ENCODE assay signal across 8 cellular contexts in the genomic region with DNA sequence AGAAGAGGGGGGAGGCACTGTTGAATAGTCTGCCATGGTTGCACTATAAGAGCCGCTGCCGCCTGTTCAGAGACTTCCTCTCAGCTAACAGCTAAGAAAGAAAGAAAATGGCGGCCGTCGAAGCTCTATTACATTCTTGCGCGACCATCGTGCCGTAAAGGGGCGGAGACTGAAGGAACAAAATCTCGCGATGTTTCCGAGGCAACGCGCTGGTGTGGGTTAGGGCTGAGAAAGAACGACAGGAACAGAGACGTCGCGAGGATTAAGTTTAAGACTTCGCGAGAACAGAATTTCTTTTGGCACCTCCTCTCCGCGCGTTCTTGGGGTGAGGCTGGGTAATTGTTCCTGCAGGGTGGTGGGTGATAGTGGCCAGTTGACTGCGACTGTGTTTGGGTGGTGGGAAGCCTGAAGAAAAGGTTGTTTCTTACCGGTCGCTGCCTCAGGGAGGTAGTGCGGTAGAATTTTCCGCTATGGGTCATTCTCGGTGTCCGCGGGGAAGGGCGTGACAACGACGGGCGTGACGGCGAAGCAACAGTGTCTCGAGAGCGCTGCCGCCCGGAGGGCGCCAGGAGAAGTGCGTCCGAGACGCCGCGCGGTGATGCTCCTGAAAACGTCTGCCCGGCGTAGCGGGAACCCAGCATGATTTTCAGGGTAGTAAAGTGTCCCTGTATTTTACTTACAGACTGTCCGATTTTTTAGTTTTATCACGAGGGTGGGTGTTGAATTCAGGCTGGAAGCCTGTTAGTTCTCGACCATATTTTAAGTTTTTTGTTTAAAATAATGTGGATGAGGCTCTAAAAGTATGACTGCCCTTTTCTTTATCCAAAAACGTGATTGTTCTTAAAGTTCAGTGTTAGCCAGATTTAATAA. TPM values are rescaled to one million over a fixed set of nuclear protein-coding genes. Genes with fewer than 3 reads are reported as not detected.
DNase-seq lines count a peak whose midpoint lies in the region; ATAC-seq and TF ChIP-seq lines count a peak whose summit lies in the region.

A gene with protein sequence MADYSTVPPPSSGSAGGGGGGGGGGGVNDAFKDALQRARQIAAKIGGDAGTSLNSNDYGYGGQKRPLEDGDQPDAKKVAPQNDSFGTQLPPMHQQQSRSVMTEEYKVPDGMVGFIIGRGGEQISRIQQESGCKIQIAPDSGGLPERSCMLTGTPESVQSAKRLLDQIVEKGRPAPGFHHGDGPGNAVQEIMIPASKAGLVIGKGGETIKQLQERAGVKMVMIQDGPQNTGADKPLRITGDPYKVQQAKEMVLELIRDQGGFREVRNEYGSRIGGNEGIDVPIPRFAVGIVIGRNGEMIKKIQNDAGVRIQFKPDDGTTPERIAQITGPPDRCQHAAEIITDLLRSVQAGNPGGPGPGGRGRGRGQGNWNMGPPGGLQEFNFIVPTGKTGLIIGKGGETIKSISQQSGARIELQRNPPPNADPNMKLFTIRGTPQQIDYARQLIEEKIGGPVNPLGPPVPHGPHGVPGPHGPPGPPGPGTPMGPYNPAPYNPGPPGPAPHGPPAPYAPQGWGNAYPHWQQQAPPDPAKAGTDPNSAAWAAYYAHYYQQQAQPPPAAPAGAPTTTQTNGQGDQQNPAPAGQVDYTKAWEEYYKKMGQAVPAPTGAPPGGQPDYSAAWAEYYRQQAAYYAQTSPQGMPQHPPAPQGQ (minus strand): TSS at position 104 of the 870 bp plus-strand sequence. CDS start 68 bp downstream, at position 36.

- peaks cover 51% of the 10 kb centered on the region for H3K36me3 ChIP-seq in OCI-LY1 (ENCODE audit: insufficient read depth, low read length)

- DNase-seq in DMS 273 treated with DMSO at 0.1 percent for 48 hours (lab: John Stamatoyannopoulos, UW) (peak; percentile 97), HuH-7 (ENCODE audit: low spot score) (peak; percentile 74), epithelial cell of prostate (ENCODE audit: low read depth, low spot score) (peak; percentile 96), mucosa of gallbladder (ENCODE audit: low spot score) (peak; percentile 99)
- DNase-seq in activated CD8-positive, alpha-beta memory T cell treated with anti-CD3 and anti-CD28 coated beads, Interleukin-2, amount 50 U/mL, for 48 hours = peak; percentile 92
- peak; percentile 90 to 93 for DNase-seq in stimulated activated CD8-positive, alpha-beta memory T cell treated with anti-CD3 and anti-CD28 coated beads, Interleukin-4, amount 100 ng/mL, for 4 hours (ENCODE audit: low read depth in 2 of 2, low spot score in 1 of 2)

- H2AFZ ChIP-seq in OCI-LY1 (ENCODE audit: low read length) = no peak within 1 kb of the TSS

- H3K4me1 ChIP-seq in OCI-LY1 (ENCODE audit: insufficient read depth, low read length, severe bottlenecking) = peaks cover 48% of the 10 kb centered on the region

- peak within 1 kb of the TSS; percentile 93 for H3K27ac ChIP-seq in OCI-LY1 (ENCODE audit: low read depth, low read length, poor library complexity, severe bottlenecking)
- peak within 1 kb of the TSS; percentile 95 for H3K27ac ChIP-seq in epithelial cell of prostate

- peak within 1 kb of the TSS; percentile 82 for H3K4me3 ChIP-seq in OCI-LY1 (ENCODE audit: low read depth, low read length, poor library complexity, severe bottlenecking)

- H3K9ac ChIP-seq in OCI-LY1 (ENCODE audit: low read length) = peak within 1 kb of the TSS; percentile 93

- peak within 1 kb of the TSS; percentile 92 for H3K4me2 ChIP-seq in OCI-LY1 (ENCODE audit: low read length)

- H3K79me2 ChIP-seq in OCI-LY1 (ENCODE audit: insufficient read depth, low read length) = peaks cover 72% of the 10 kb centered on the region

- no peaks in the 10 kb centered on the region for H3K9me2 ChIP-seq in OCI-LY1 (ENCODE audit: low read depth, low read length)

- H3K9me3 ChIP-seq in OCI-LY1 (ENCODE audit: low read length) = no peaks in the 10 kb centered on the region

- H4K20me1 ChIP-seq in OCI-LY1 (ENCODE audit: insufficient read depth, low read length) = 0 out of 2 replicates have a peak, but pooled peaks cover 5% of the 10 kb centered on the region

- H3K27me3 ChIP-seq in OCI-LY1 (ENCODE audit: insufficient read depth, low read length) = no peaks in the 10 kb centered on the region

- TF ChIP-seq CTCF in OCI-LY1 (IDR thresholded peaks at IDR 0.05; ENCODE audit: low read length) = peak; percentile 73

- H3F3A ChIP-seq in OCI-LY1 (ENCODE audit: insufficient read depth, low read length) = no peaks in the 10 kb centered on the region

- ATAC-seq in GM21515 (IDR thresholded peaks at IDR 0.05; ENCODE audit: unreplicated experiment) = peak; percentile 76

RNA-seq across cellular contexts. Expression of the gene that starts here (rescaled TPM):
- 107 TPM for total RNA-seq in mucosa of gallbladder

Comparison
In these comparisons a context has a peak if more than half of its experiments do, and no peak if none do; other contexts are left out.
1. Peak in every context shown above with its lines: DNase-seq, ATAC-seq, H3K4me3 ChIP-seq and H3K27ac ChIP-seq.